14 cellular contexts compared by ENCODE assay signal in the genomic region with DNA sequence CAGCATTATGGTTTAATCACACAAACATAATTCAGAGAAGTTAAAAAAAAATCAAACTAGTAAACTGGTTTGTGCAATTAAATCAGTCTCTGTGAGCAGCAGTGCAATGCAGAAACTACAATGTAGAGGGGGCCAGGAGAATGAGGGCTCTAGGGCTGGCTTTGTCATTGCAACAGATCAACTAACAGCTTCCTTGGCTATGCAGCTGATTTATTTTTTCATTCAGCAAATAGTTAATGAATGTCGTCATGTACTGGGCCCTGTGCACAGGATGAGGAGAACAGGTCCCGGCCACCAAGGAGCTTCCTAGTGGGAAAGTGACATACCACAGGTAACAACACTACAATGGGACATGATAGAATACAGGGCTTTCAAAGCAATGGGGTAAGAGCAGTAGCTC.
"Had no signal": no experiment of that assay in that cellular context is flagged by ENCODE, and none has a peak within 500 bp of the region (broad histone marks: within the 10 kb centered on the region; RNA-seq: fewer than 3 reads in every experiment).

No MANE protein-coding gene starts in this region.

- DNase-seq: activated CD4-positive, alpha-beta T cell treated with anti-CD3 and anti-CD28 coated beads, Interleukin-2, amount 50 U/mL, for 48 hours; activated naive CD4-positive, alpha-beta T cell treated with anti-CD3 and anti-CD28 coated beads for 36 hours; activated naive CD8-positive, alpha-beta T cell treated with anti-CD3 and anti-CD28 coated beads, Interleukin-2, amount 50 U/mL, for 24 hours; caudate nucleus; immature natural killer cell; naive B cell; stimulated activated CD4-positive, alpha-beta T cell treated with anti-CD3 and anti-CD28 coated beads, Interleukin-15, amount 100 ng/mL, for 24 hours; stimulated activated CD4-positive, alpha-beta T cell treated with anti-CD3 and anti-CD28 coated beads, Interleukin-4, amount 100 ng/mL, for 1 hour; stimulated activated naive CD4-positive, alpha-beta T cell; T-helper 17 cell; upper lobe of left lung; WERI-Rb-1 had no signal

- H3K36me3 ChIP-seq: ovary, WERI-Rb-1 had no signal

- ATAC-seq: activated naive CD8-positive, alpha-beta T cell treated with anti-CD3 and anti-CD28 coated beads, Interleukin-2, amount 50 U/mL, for 24 hours; T-helper 17 cell had no signal

- H3K27ac ChIP-seq: ovary, WERI-Rb-1 had no signal

- H3K9me3 ChIP-seq: ovary, upper lobe of left lung had no signal

- H3K27me3 ChIP-seq: ovary, upper lobe of left lung had no signal

- H3K4me3 ChIP-seq: ovary, skin epidermis, upper lobe of left lung had no signal
